In genomic region chr10:100739516-100740368, GRCh38 we compare ENCODE assay signal across 19 cellular contexts. TPM values are rescaled to one million over a fixed set of nuclear protein-coding genes. Genes with fewer than 3 reads are reported as not detected.
A peak's percentile ranks its signal among the peaks of the same experiment; 100 is the strongest.
DNase-seq lines count a peak whose midpoint lies in the region; ATAC-seq and TF ChIP-seq lines count a peak whose summit lies in the region.
"Had no signal": no experiment of that assay in that cellular context is flagged by ENCODE, and none has a peak within 500 bp of the region (broad histone marks: within the 10 kb centered on the region; RNA-seq: fewer than 3 reads in every experiment).

No MANE protein-coding gene starts in this region.

- peak; percentile 32 to 35 for ATAC-seq in stimulated activated naive B cell treated with anti-CD40 and anti-IgM and Interleukin-4, amounts not matched to agents 10 μg/mL and 1 μg/mL and 100 μg/mL, for 72 hours (replicated peaks)
- no peak for ATAC-seq in GM21576 (IDR thresholded peaks at IDR 0.05; ENCODE audit: unreplicated experiment)
- ATAC-seq: gastrocnemius medialis had no signal

- peaks cover 23% of the 10 kb centered on the region for H3K4me1 ChIP-seq in SJCRH30
- H3K4me1 ChIP-seq in BE2C = no peaks in the 10 kb centered on the region
- H3K4me1 ChIP-seq: HAP-1 had no signal

- H3K4me1 Mint-ChIP-seq in stimulated activated naive B cell treated with anti-CD40 and anti-IgM and Interleukin-4, amounts not matched to agents 10 μg/mL and 1 μg/mL and 100 μg/mL, for 72 hours = peaks cover 56 to 81% of the 10 kb centered on the region in 2 donors
- H3K4me1 Mint-ChIP-seq in immature natural killer cell = peaks cover 13 to 17% of the 10 kb centered on the region in 2 donors

- no peak for TF ChIP-seq CTCF in kidney epithelial cell (IDR thresholded peaks at IDR 0.05; ENCODE audit: insufficient read depth, low read length, poor library complexity, severe bottlenecking)
- no peak for TF ChIP-seq CTCF in BE2C (IDR thresholded peaks at IDR 0.05; ENCODE audit: low read depth, low read length)

- DNase-seq in NCI-H2171 treated with DMSO at 0.1 percent for 48 hours (lab: John Stamatoyannopoulos, UW) = peak; percentile 51
- DNase-seq in NCI-H2171 (lab: John Stamatoyannopoulos, UW) = no peak
- peak; percentile 83 for DNase-seq in SJCRH30
- no peak for DNase-seq in kidney epithelial cell (ENCODE audit: low read depth)
- no peak for DNase-seq in stimulated activated naive B cell treated with anti-CD40 and anti-IgM and Interleukin-4, amounts not matched to agents 10 μg/mL and 1 μg/mL and 100 μg/mL, for 72 hours
- DNase-seq in BE2C = no peak
- DNase-seq in immature natural killer cell = no peak
- DNase-seq: activated CD4-positive, alpha-beta T cell treated with anti-CD3 and anti-CD28 coated beads for 4 hours; gastrocnemius medialis; midbrain; stimulated activated CD8-positive, alpha-beta memory T cell treated with anti-CD3 and anti-CD28 coated beads, Interleukin-4, amount 100 ng/mL, for 48 hours had no signal

- peak overlapping the region; percentile 85 for H3K27ac Mint-ChIP-seq in stimulated activated naive B cell treated with anti-CD40 and anti-IgM and Interleukin-4, amounts not matched to agents 10 μg/mL and 1 μg/mL and 100 μg/mL, for 72 hours
- H3K27ac Mint-ChIP-seq in immature natural killer cell = no peak overlapping the region
- H3K27ac Mint-ChIP-seq: activated naive CD4-positive, alpha-beta T cell treated with anti-CD3 and anti-CD28 coated beads, Interleukin-2, amount 50 U/mL, for 24 hours; dendritic cell treated with granulocyte-macrophage colony-stimulating factor and Interleukin-4, amounts not matched to agents 40 ng/mL and 50 ng/mL, for 4 days had no signal

- peaks cover 0 to 2% of the 10 kb centered on the region in 2 donors for H3K36me3 Mint-ChIP-seq in stimulated activated naive B cell treated with anti-CD40 and anti-IgM and Interleukin-4, amounts not matched to agents 10 μg/mL and 1 μg/mL and 100 μg/mL, for 72 hours
- no peaks in the 10 kb centered on the region for H3K36me3 Mint-ChIP-seq in immature natural killer cell
- H3K36me3 Mint-ChIP-seq: activated naive CD4-positive, alpha-beta T cell treated with anti-CD3 and anti-CD28 coated beads, Interleukin-2, amount 50 U/mL, for 24 hours had no signal

- no peaks in the 10 kb centered on the region for H3K9me3 Mint-ChIP-seq in stimulated activated naive B cell treated with anti-CD40 and anti-IgM and Interleukin-4, amounts not matched to agents 10 μg/mL and 1 μg/mL and 100 μg/mL, for 72 hours
- H3K9me3 Mint-ChIP-seq in immature natural killer cell = no peaks in the 10 kb centered on the region
- H3K9me3 Mint-ChIP-seq: activated naive CD4-positive, alpha-beta T cell treated with anti-CD3 and anti-CD28 coated beads, Interleukin-2, amount 50 U/mL, for 24 hours; dendritic cell treated with granulocyte-macrophage colony-stimulating factor and Interleukin-4, amounts not matched to agents 40 ng/mL and 50 ng/mL, for 4 days had no signal

- H3K9me3 ChIP-seq in SJCRH30 (replicated peaks) (no peaks in the 10 kb centered on the region), BE2C (no peaks in the 10 kb centered on the region)
- H3K9me3 ChIP-seq: gastrocnemius medialis, HAP-1 had no signal

- H3K4me3 Mint-ChIP-seq in stimulated activated naive B cell treated with anti-CD40 and anti-IgM and Interleukin-4, amounts not matched to agents 10 μg/mL and 1 μg/mL and 100 μg/mL, for 72 hours = peak overlapping the region in 1 of 2 donors; percentile 36
- no peak overlapping the region for H3K4me3 Mint-ChIP-seq in immature natural killer cell
- H3K4me3 Mint-ChIP-seq: activated naive CD4-positive, alpha-beta T cell treated with anti-CD3 and anti-CD28 coated beads, Interleukin-2, amount 50 U/mL, for 24 hours; dendritic cell treated with granulocyte-macrophage colony-stimulating factor and Interleukin-4, amounts not matched to agents 40 ng/mL and 50 ng/mL, for 4 days had no signal

- no peaks in the 10 kb centered on the region for H3K36me3 ChIP-seq in SJCRH30
- H3K36me3 ChIP-seq in kidney epithelial cell (ENCODE audit: control insufficient read depth, insufficient read depth, low read length) = no peaks in the 10 kb centered on the region
- no peaks in the 10 kb centered on the region for H3K36me3 ChIP-seq in BE2C
- H3K36me3 ChIP-seq: gastrocnemius medialis, HAP-1 had no signal

- H3K4me3 ChIP-seq in SJCRH30 = peak overlapping the region; percentile 59
- H3K4me3 ChIP-seq in kidney epithelial cell (ENCODE audit: low read depth, low read length) = peak overlapping the region; percentile 72
- no peak overlapping the region for H3K4me3 ChIP-seq in BE2C (ENCODE audit: low read depth, low read length)
- H3K4me3 ChIP-seq: HAP-1, skin epidermis had no signal

- H3K27me3 Mint-ChIP-seq in stimulated activated naive B cell treated with anti-CD40 and anti-IgM and Interleukin-4, amounts not matched to agents 10 μg/mL and 1 μg/mL and 100 μg/mL, for 72 hours = peaks cover 92 to 95% of the 10 kb centered on the region in 2 donors
- peaks cover 35 to 49% (median 42%) of the 10 kb centered on the region in 3 donors for H3K27me3 Mint-ChIP-seq in immature natural killer cell (ENCODE audit: low read depth in 3 of 3)

- peaks cover 58% of the 10 kb centered on the region for H3K27me3 ChIP-seq in SJCRH30
- no peaks in the 10 kb centered on the region for H3K27me3 ChIP-seq in kidney epithelial cell (ENCODE audit: control insufficient read depth, insufficient read depth, low read length)
- peaks cover 99% of the 10 kb centered on the region for H3K27me3 ChIP-seq in BE2C

- peak overlapping the region; percentile 37 for H3K27ac ChIP-seq in SJCRH30
- H3K27ac ChIP-seq: gastrocnemius medialis, skin epidermis had no signal

RNA-seq across cellular contexts. Expression of gene PAX2, which starts 5.6 kb away (rescaled TPM):
- 2.1 and 2.4 TPM in 2 replicates for total RNA-seq in SJCRH30 (2014; rRNA removed; shearing (Covaris generic))
- total RNA-seq in kidney epithelial cell = 5.1 and 7.9 TPM in 2 replicates
- polyA plus RNA-seq in BE2C (2012; ENCODE audit: insufficient read depth, insufficient read length, low read depth) = not detected
- not detected for polyA plus RNA-seq in immature natural killer cell
- total RNA-seq: A673, gastrocnemius medialis, NCI-H460, SK-MEL-5 had no signal

Comparison
In these comparisons a context has a peak if more than half of its experiments do, and no peak if none do; other contexts are left out.
1. DNase-seq: peak in NCI-H2171 treated with DMSO at 0.1 percent for 48 hours (single experiment) and SJCRH30 (2 of 2); none in NCI-H2171 (single experiment), kidney epithelial cell (single experiment), stimulated activated naive B cell treated with anti-CD40 and anti-IgM and Interleukin-4, amounts not matched to agents 10 μg/mL and 1 μg/mL and 100 μg/mL, for 72 hours (single experiment), BE2C (single experiment) and immature natural killer cell (0 of 3).